3 cellular contexts compared by ENCODE assay signal in genomic region chr16:85539629-85540291, GRCh38.
A peak's percentile ranks its signal among the peaks of the same experiment; 100 is the strongest.
TF ChIP-seq lines count a peak whose summit lies in the region.

No MANE protein-coding gene starts in this region.

TF ChIP-seq in K562, 482 proteins besides CTCF, POLR2A, EP300 and RAD21:
- TF ChIP-seq AFF1 (IDR thresholded peaks at IDR 0.05; ENCODE audit: low read depth in 1 of 2, partially characterized antibody in 2 of 2) (peak in 1 of 2 experiments; percentile 98), USF2 (CRISPR knock-in tag; IDR thresholded peaks at IDR 0.05) (no peak), TRIM28 (IDR thresholded peaks at IDR 0.05) (peak; percentile 87), CBX3 (IDR thresholded peaks at IDR 0.05; ENCODE audit: borderline replicate concordance in 1 of 2, low read length in 2 of 2) (peak in 1 of 2 experiments; percentile 73; a peak in 2 of 3 replicates), CBX1 (IDR thresholded peaks at IDR 0.05; ENCODE audit: low read depth) (peak; percentile 65), TRIM24 (IDR thresholded peaks at IDR 0.05) (0 out of 4 replicates have a peak, but pooled peaks of 1 of the 2 experiments have one; percentile 37), ZNF780A (CRISPR knock-in tag; IDR thresholded peaks at IDR 0.05) (no peak), CBX5 (IDR thresholded peaks at IDR 0.05; ENCODE audit: borderline replicate concordance, low read depth) (peak; percentile 70; the same call in 1 of the 2 replicates)

TF ChIP-seq in H1, 55 proteins besides CTCF, POLR2A, EP300 and RAD21:
- TF ChIP-seq KDM1A (IDR thresholded peaks at IDR 0.05; ENCODE audit: borderline replicate concordance, low read length) (no peak), MAX (IDR thresholded peaks at IDR 0.05) (no peak), SIN3A (conservative IDR thresholded peaks at IDR 0.05 in 1 of 2, IDR thresholded peaks at IDR 0.05 in 1 of 2; ENCODE audit: low read depth in 1 of 2, low read length in 2 of 2) (no peak), CBX8 (IDR thresholded peaks at IDR 0.05; ENCODE audit: borderline replicate concordance, low read depth, low read length) (no peak), CHD2 (IDR thresholded peaks at IDR 0.05; ENCODE audit: low read length) (no peak), ATF3 (IDR thresholded peaks at IDR 0.05; ENCODE audit: insufficient read depth, low read depth, low read length) (no peak), TCF12 (IDR thresholded peaks at IDR 0.05; ENCODE audit: low read depth, low read length) (no peak), SIX5 (IDR thresholded peaks at IDR 0.05; ENCODE audit: low read depth, low read length) (no peak), ASH2L (IDR thresholded peaks at IDR 0.05; ENCODE audit: low read length) (no peak), POLR2AphosphoS5 (IDR thresholded peaks at IDR 0.05; ENCODE audit: low read depth, low read length) (no peak), CTBP2 (IDR thresholded peaks at IDR 0.05; ENCODE audit: borderline replicate concordance, insufficient read depth, insufficient read length, low read length) (no peak), SP1 (IDR thresholded peaks at IDR 0.05; ENCODE audit: low read depth, low read length) (no peak)
TF ChIP-seq in H1: peak in this region for 0.

TF ChIP-seq in HepG2, 621 proteins besides CTCF, POLR2A, EP300 and RAD21 (continues in another document):
- TF ChIP-seq SIX4 (CRISPR knock-in tag; IDR thresholded peaks at IDR 0.05) (0 out of 2 replicates have a peak, but pooled peaks have one; percentile 31), ZBTB37 (CRISPR knock-in tag; IDR thresholded peaks at IDR 0.05) (no peak), XBP1 (CRISPR knock-in tag; IDR thresholded peaks at IDR 0.05) (0 out of 2 replicates have a peak, but pooled peaks have one; percentile 40), ZSCAN5A (CRISPR knock-in tag; IDR thresholded peaks at IDR 0.05; ENCODE audit: borderline replicate concordance) (no peak), ATRX (CRISPR knock-in tag; IDR thresholded peaks at IDR 0.05; ENCODE audit: borderline replicate concordance) (no peak), ZNF143 (CRISPR knock-in tag; IDR thresholded peaks at IDR 0.05) (peak; percentile 42; the same call in 1 of the 2 replicates), ATF1 (CRISPR knock-in tag; IDR thresholded peaks at IDR 0.05) (no peak), GLI4 (CRISPR knock-in tag; IDR thresholded peaks at IDR 0.05; ENCODE audit: borderline replicate concordance) (no peak), ZNF510 (CRISPR knock-in tag; IDR thresholded peaks at IDR 0.05; ENCODE audit: low read depth) (no peak), HDAC1 (CRISPR knock-in tag; IDR thresholded peaks at IDR 0.05) (peak; percentile 45; the same call in 1 of the 2 replicates), PATZ1 (CRISPR knock-in tag; IDR thresholded peaks at IDR 0.05) (peak; percentile 69), ZNF337 (CRISPR knock-in tag; IDR thresholded peaks at IDR 0.05; ENCODE audit: borderline replicate concordance, low read depth) (no peak), SMC3 (IDR thresholded peaks at IDR 0.05; ENCODE audit: low read length) (0 out of 2 replicates have a peak, but pooled peaks have one; percentile 7), SOX5 (CRISPR knock-in tag; IDR thresholded peaks at IDR 0.05; ENCODE audit: borderline replicate concordance) (peak; percentile 87), MEIS1 (CRISPR knock-in tag; IDR thresholded peaks at IDR 0.05; ENCODE audit: borderline replicate concordance) (no peak), GPBP1L1 (CRISPR knock-in tag; IDR thresholded peaks at IDR 0.05) (no peak), DNMT3B (CRISPR knock-in tag; conservative IDR thresholded peaks at IDR 0.05) (no peak), SIN3B (IDR thresholded peaks at IDR 0.05; ENCODE audit: low read length) (no peak), ZBTB43 (CRISPR knock-in tag; conservative IDR thresholded peaks at IDR 0.05) (peak; percentile 79), ZNF292 (CRISPR knock-in tag; IDR thresholded peaks at IDR 0.05; ENCODE audit: borderline replicate concordance, low read depth) (peak; percentile 67; the same call in 1 of the 2 replicates), ELF3 (CRISPR knock-in tag; IDR thresholded peaks at IDR 0.05) (peak; percentile 80), ZNF775 (CRISPR knock-in tag; IDR thresholded peaks at IDR 0.05; ENCODE audit: borderline replicate concordance) (no peak), ZNF7 (CRISPR knock-in tag; IDR thresholded peaks at IDR 0.05) (no peak), ZNF614 (CRISPR knock-in tag; IDR thresholded peaks at IDR 0.05; ENCODE audit: borderline replicate concordance) (peak; percentile 94; the same call in 1 of the 2 replicates), FLYWCH1 (CRISPR knock-in tag; IDR thresholded peaks at IDR 0.05) (no peak), ZBTB33 (CRISPR knock-in tag; IDR thresholded peaks at IDR 0.05) (peak; percentile 38; the same call in 1 of the 2 replicates), PAX8 (CRISPR knock-in tag; IDR thresholded peaks at IDR 0.05; ENCODE audit: borderline replicate concordance) (no peak), ZNF281 (CRISPR knock-in tag; IDR thresholded peaks at IDR 0.05; ENCODE audit: borderline replicate concordance) (peak; percentile 51; the same call in 1 of the 2 replicates), PHF20 (CRISPR knock-in tag; IDR thresholded peaks at IDR 0.05) (no peak), ZNF44 (CRISPR knock-in tag; IDR thresholded peaks at IDR 0.05) (no peak), NR2F6 (IDR thresholded peaks at IDR 0.05) (peak; percentile 95), NR2F6 (CRISPR knock-in tag; IDR thresholded peaks at IDR 0.05) (peak; percentile 96), MLXIP (CRISPR knock-in tag; IDR thresholded peaks at IDR 0.05; ENCODE audit: borderline replicate concordance) (peak; percentile 39; the same call in 1 of the 2 replicates), ZNF776 (CRISPR knock-in tag; IDR thresholded peaks at IDR 0.05) (no peak), CREB3 (CRISPR knock-in tag; IDR thresholded peaks at IDR 0.05) (0 out of 2 replicates have a peak, but pooled peaks have one; percentile 49), HMG20B (CRISPR knock-in tag; conservative IDR thresholded peaks at IDR 0.05) (no peak), CC2D1A (CRISPR knock-in tag; IDR thresholded peaks at IDR 0.05) (no peak)
